In the genomic region with DNA sequence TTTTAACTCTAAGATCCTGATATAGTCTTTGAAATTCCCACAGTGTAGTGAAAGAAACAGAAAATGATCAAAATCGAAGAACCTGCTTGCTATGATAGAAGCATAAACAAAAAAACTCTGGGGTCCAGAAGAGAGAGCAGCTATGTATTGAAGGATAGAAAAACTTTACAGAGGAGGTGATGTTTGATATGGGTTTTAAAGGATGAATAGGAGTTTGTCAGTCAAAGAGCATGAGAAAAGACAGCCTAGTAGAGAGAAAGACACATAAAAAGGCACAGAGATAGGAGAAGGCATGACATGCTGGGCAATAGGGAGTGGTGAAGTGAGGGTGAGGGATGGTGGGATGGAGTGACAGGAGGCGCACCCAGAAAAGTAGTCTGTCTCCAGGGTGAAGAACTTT, we compare ENCODE assay signal across 6 cellular contexts.
"Had no signal": no experiment of that assay in that cellular context is flagged by ENCODE, and none has a peak within 500 bp of the region (broad histone marks: within the 10 kb centered on the region; RNA-seq: fewer than 3 reads in every experiment).

No MANE protein-coding gene starts in this region.

- ATAC-seq: HepG2, K562 had no signal

- DNase-seq: IMR-90, KBM-7, KG1 had no signal

- H3K27ac ChIP-seq: HL-60 had no signal

- H3K4me3 ChIP-seq: K562 had no signal
